ENCODE assay signal across 20 cellular contexts in genomic region chr9:34070601-34071340, GRCh38. TPM values are rescaled to one million over a fixed set of nuclear protein-coding genes. Genes with fewer than 3 reads are reported as not detected.
A peak's percentile ranks its signal among the peaks of the same experiment; 100 is the strongest.
DNase-seq lines count a peak whose midpoint lies in the region; ATAC-seq and TF ChIP-seq lines count a peak whose summit lies in the region.
"Had no signal": no experiment of that assay in that cellular context is flagged by ENCODE, and none has a peak within 500 bp of the region (broad histone marks: within the 10 kb centered on the region; RNA-seq: fewer than 3 reads in every experiment).

No MANE protein-coding gene starts in this region.

- CTCF ChIA-PET in Caco-2 (lab: Charles Lee), result no interaction called here
- CTCF ChIA-PET in activated CD4-positive, alpha-beta memory T cell treated with anti-CD3 and anti-CD28 coated beads, Interleukin-2, amount 10 ng/mL, durations not matched to agents 7 days and 5 days (lab: Charles Lee), result interaction anchor here (0.7 to 2.5 kb wide), 2 partner anchors 101 to 257 kb away, joined by 3 to 6 read pairs; no protein-coding TSS in a partner anchor

- peaks cover 14% of the 10 kb centered on the region for H3K36me3 Mint-ChIP-seq in Caco-2 (ENCODE audit: insufficient read depth, unreplicated experiment)
- H3K36me3 Mint-ChIP-seq in activated CD4-positive, alpha-beta memory T cell treated with anti-CD3 and anti-CD28 coated beads, Interleukin-2, amount 10 ng/mL, durations not matched to agents 7 days and 5 days (ENCODE audit: low read depth), result no peaks in the 10 kb centered on the region
- H3K36me3 Mint-ChIP-seq: activated naive CD8-positive, alpha-beta T cell treated with anti-CD3 and anti-CD28 coated beads, Interleukin-2, amount 10 ng/mL, durations not matched to agents 7 days and 5 days had no signal

- no peaks in the 10 kb centered on the region for H3K36me3 ChIP-seq in Caco-2 (ENCODE audit: control insufficient read depth, insufficient read depth, low read length)
- H3K36me3 ChIP-seq in SK-N-MC (ENCODE audit: insufficient read depth, low read length), result no peaks in the 10 kb centered on the region
- H3K36me3 ChIP-seq in psoas muscle (ENCODE audit: insufficient read depth in 1 of 2, low read depth in 1 of 2), result no peaks in the 10 kb centered on the region
- H3K36me3 ChIP-seq: neutrophil, sigmoid colon had no signal

- H3K27ac Mint-ChIP-seq in Caco-2 (ENCODE audit: unreplicated experiment), result peak overlapping the region; percentile 91
- no peak overlapping the region for H3K27ac Mint-ChIP-seq in activated CD4-positive, alpha-beta memory T cell treated with anti-CD3 and anti-CD28 coated beads, Interleukin-2, amount 10 ng/mL, durations not matched to agents 7 days and 5 days
- H3K27ac Mint-ChIP-seq: activated CD8-positive, alpha-beta T cell treated with anti-CD3 and anti-CD28 coated beads, Interleukin-2, amount 10 ng/mL, durations not matched to agents 7 days and 5 days; activated naive CD8-positive, alpha-beta T cell treated with anti-CD3 and anti-CD28 coated beads, Interleukin-2, amount 10 ng/mL, durations not matched to agents 7 days and 5 days had no signal

- H3K9ac ChIP-seq in SK-N-MC (ENCODE audit: insufficient read length), result peak overlapping the region; percentile 51

- DNase-seq in Caco-2 (no peak), SK-N-MC (ENCODE audit: low read depth, low spot score) (no peak), fibroblast of peridontal ligament (ENCODE audit: extremely low read depth) (peak; percentile 67), psoas muscle (no peak), GM19240 (ENCODE audit: insufficient read length, low spot score) (no peak), NCI-H187 treated with DMSO at 0.1 percent for 48 hours (lab: John Stamatoyannopoulos, UW) (no peak)
- no peak for DNase-seq in activated CD4-positive, alpha-beta memory T cell treated with anti-CD3 and anti-CD28 coated beads, Interleukin-2, amount 10 ng/mL, durations not matched to agents 7 days and 5 days
- DNase-seq: activated CD8-positive, alpha-beta T cell treated with anti-CD3 and anti-CD28 coated beads, Interleukin-2, amount 10 ng/mL, durations not matched to agents 7 days and 5 days; activated naive CD8-positive, alpha-beta T cell treated with anti-CD3 and anti-CD28 coated beads, Interleukin-2, amount 10 ng/mL, durations not matched to agents 7 days and 5 days; activated T-cell treated with anti-CD3 and anti-CD28 coated beads, Interleukin-2, amount 50 U/mL, for 48 hours; effector CD4-positive, alpha-beta T cell; hypothalamus; kidney glomerular epithelial cell; NCI-H1417; NCI-H2227 treated with DMSO at 0.1 percent for 48 hours; NK-92 treated with Interleukin-12 subunit alpha and Interleukin-12 subunit beta, amount 100 ng/mL, for 24 hours; stimulated activated CD4-positive, alpha-beta T cell treated with anti-CD3 and anti-CD28 coated beads, Interleukin-2, amount 100 ng/mL, for 48 hours had no signal

- H3K4me3 Mint-ChIP-seq in Caco-2 (ENCODE audit: unreplicated experiment), result peak overlapping the region; percentile 62
- no peak overlapping the region for H3K4me3 Mint-ChIP-seq in activated CD4-positive, alpha-beta memory T cell treated with anti-CD3 and anti-CD28 coated beads, Interleukin-2, amount 10 ng/mL, durations not matched to agents 7 days and 5 days
- H3K4me3 Mint-ChIP-seq: activated CD8-positive, alpha-beta T cell treated with anti-CD3 and anti-CD28 coated beads, Interleukin-2, amount 10 ng/mL, durations not matched to agents 7 days and 5 days; activated naive CD8-positive, alpha-beta T cell treated with anti-CD3 and anti-CD28 coated beads, Interleukin-2, amount 10 ng/mL, durations not matched to agents 7 days and 5 days had no signal

- no peaks in the 10 kb centered on the region for H3K27me3 Mint-ChIP-seq in Caco-2 (ENCODE audit: insufficient read depth, unreplicated experiment)
- H3K27me3 Mint-ChIP-seq in activated CD4-positive, alpha-beta memory T cell treated with anti-CD3 and anti-CD28 coated beads, Interleukin-2, amount 10 ng/mL, durations not matched to agents 7 days and 5 days, result peaks cover 2% of the 10 kb centered on the region
- H3K27me3 Mint-ChIP-seq: activated naive CD8-positive, alpha-beta T cell treated with anti-CD3 and anti-CD28 coated beads, Interleukin-2, amount 10 ng/mL, durations not matched to agents 7 days and 5 days had no signal

- H3K27ac ChIP-seq in SK-N-MC (no peak overlapping the region), psoas muscle (peak overlapping the region; percentile 86)
- H3K27ac ChIP-seq: neutrophil had no signal

- WGBS in psoas muscle, 3 donors, result 45 to 60% (median 49%) methylated on average over 5 of the region's 5 CpGs

- H3K9me3 ChIP-seq in Caco-2 (no peaks in the 10 kb centered on the region), SK-N-MC (ENCODE audit: low read depth, low read length) (no peaks in the 10 kb centered on the region), psoas muscle (no peaks in the 10 kb centered on the region)
- H3K9me3 ChIP-seq: neutrophil, sigmoid colon had no signal

- POLR2A ChIA-PET in Caco-2 (lab: Charles Lee), result no interaction called here
- POLR2A ChIA-PET in activated CD4-positive, alpha-beta memory T cell treated with anti-CD3 and anti-CD28 coated beads, Interleukin-2, amount 10 ng/mL, durations not matched to agents 7 days and 5 days (lab: Charles Lee), result interaction anchor here (1.3 kb wide), 1 partner anchor 21 kb away, joined by 3 read pairs; no protein-coding TSS in a partner anchor

- H3K9me3 Mint-ChIP-seq in Caco-2 (ENCODE audit: unreplicated experiment), result no peaks in the 10 kb centered on the region
- H3K9me3 Mint-ChIP-seq in activated CD4-positive, alpha-beta memory T cell treated with anti-CD3 and anti-CD28 coated beads, Interleukin-2, amount 10 ng/mL, durations not matched to agents 7 days and 5 days, result no peaks in the 10 kb centered on the region
- H3K9me3 Mint-ChIP-seq: activated naive CD8-positive, alpha-beta T cell treated with anti-CD3 and anti-CD28 coated beads, Interleukin-2, amount 10 ng/mL, durations not matched to agents 7 days and 5 days had no signal

- no peak for TF ChIP-seq CTCF in Caco-2 (IDR thresholded peaks at IDR 0.05; ENCODE audit: insufficient read depth in 1 of 2, low read depth in 1 of 2, low read length in 1 of 2, severe bottlenecking in 1 of 2, unreplicated experiment in 1 of 2)
- TF ChIP-seq CTCF in psoas muscle (IDR thresholded peaks at IDR 0.05), result no peak

- intact Hi-C loops in Caco-2 (cut with micrococcal nuclease; ENCODE audit: unreplicated experiment) (loop anchor here (5.0 kb wide), 3 partner anchors 143 to 307 kb away; partner anchors contain the start of genes MYORG and UBE2R2), psoas muscle (cut with DNase I) (loop anchor here (5.0 to 10.0 kb wide), 4 partner anchors 48 to 256 kb away; partner anchors contain the start of gene UBE2R2 (in 1 of the 2))

- ATAC-seq in psoas muscle (peak in 3 of 4 donors; percentile 38 to 53 (median 42)), GM21360 (IDR thresholded peaks at IDR 0.05; ENCODE audit: unreplicated experiment) (no peak)
- ATAC-seq: activated CD8-positive, alpha-beta T cell treated with anti-CD3 and anti-CD28 coated beads, Interleukin-2, amount 10 ng/mL, durations not matched to agents 7 days and 5 days had no signal

- H3K27me3 ChIP-seq in Caco-2 (replicated peaks; ENCODE audit: control insufficient read depth, insufficient read depth, low read length) (no peaks in the 10 kb centered on the region), psoas muscle (ENCODE audit: insufficient read depth in 3 of 3, low read length in 2 of 3) (no peaks in the 10 kb centered on the region)
- H3K27me3 ChIP-seq: neutrophil, sigmoid colon had no signal

- H3K4me1 Mint-ChIP-seq in Caco-2 (ENCODE audit: low read depth, unreplicated experiment), result peaks cover 34% of the 10 kb centered on the region
- peaks cover 11% of the 10 kb centered on the region for H3K4me1 Mint-ChIP-seq in activated CD4-positive, alpha-beta memory T cell treated with anti-CD3 and anti-CD28 coated beads, Interleukin-2, amount 10 ng/mL, durations not matched to agents 7 days and 5 days

- no TSS peak for BruUV-seq in Caco-2 (replicated peaks; lab: Mats Ljungman, UMichigan)

- H3K4me3 ChIP-seq in Caco-2 (ENCODE audit: low read depth, low read length) (no peak overlapping the region), SK-N-MC (no peak overlapping the region), psoas muscle (no peak overlapping the region)
- H3K4me3 ChIP-seq: sigmoid colon had no signal

- H3K4me1 ChIP-seq in Caco-2 (peaks cover 33% of the 10 kb centered on the region), psoas muscle (peaks cover 30% of the 10 kb centered on the region)

RNA-seq across cellular contexts. Expression of gene UBAP2, which starts 22.1 kb away (rescaled TPM):
- 87.5 and 96.2 TPM in 2 replicates for total RNA-seq in Caco-2 (2022)
- 10 to 100 TPM; 31.5 to 46.3 (median 44.2) TPM for total RNA-seq in psoas muscle
- polyA plus RNA-seq in psoas muscle, result 10 to 100 TPM; 14.4 to 18.7 (median 18.1) TPM
- 10 to 100 TPM; 42.6 to 43.7 TPM for total RNA-seq in activated CD4-positive, alpha-beta memory T cell treated with anti-CD3 and anti-CD28 coated beads, Interleukin-2, amount 10 ng/mL, durations not matched to agents 7 days and 5 days

RNA-seq across cellular contexts. Expression of gene DCAF12, which starts 55.7 kb away (rescaled TPM):
- total RNA-seq in Caco-2 (2022) (33.0 and 34.1 TPM in 2 replicates), psoas muscle (10 to 100 TPM; 18.0 to 27.1 (median 23.3) TPM)
- polyA plus RNA-seq in psoas muscle, result 10 to 100 TPM; 15.8 to 38.0 (median 18.1) TPM
- 10 to 100 TPM; 44.1 to 46.9 TPM for total RNA-seq in activated CD4-positive, alpha-beta memory T cell treated with anti-CD3 and anti-CD28 coated beads, Interleukin-2, amount 10 ng/mL, durations not matched to agents 7 days and 5 days
